Comparison of ENCODE assay signal across 20 cellular contexts in genomic region chr22:33487041-33487716, GRCh38.
"Had no signal": no experiment of that assay in that cellular context is flagged by ENCODE, and none has a peak within 500 bp of the region (broad histone marks: within the 10 kb centered on the region; RNA-seq: fewer than 3 reads in every experiment).

No MANE protein-coding gene starts in this region.

- H3K27me3 ChIP-seq: dorsolateral prefrontal cortex, esophagus muscularis mucosa, foreskin keratinocyte, gastroesophageal sphincter, heart right ventricle had no signal

- ATAC-seq: foreskin keratinocyte, gastroesophageal sphincter, heart right ventricle, left colon, left ventricle myocardium superior had no signal

- H3K27ac ChIP-seq: coronary artery, dorsolateral prefrontal cortex, esophagus muscularis mucosa, foreskin keratinocyte, gastroesophageal sphincter, heart right ventricle, lower lobe of right lung had no signal

- DNase-seq: dermis blood vessel endothelial cell; dorsolateral prefrontal cortex; effector CD4-positive, alpha-beta T cell; effector memory CD4-positive, alpha-beta T cell; foreskin keratinocyte; glutamatergic neuron; head of caudate nucleus; heart right ventricle; hippocampal formation; kidney; kidney glomerular epithelial cell; left colon; left ventricle myocardium superior; lower lobe of right lung; mammary epithelial cell; mesendoderm; midbrain had no signal

- H3K36me3 ChIP-seq: esophagus muscularis mucosa, gastroesophageal sphincter, heart right ventricle, lower lobe of right lung had no signal

- H3K4me3 ChIP-seq: coronary artery, dorsolateral prefrontal cortex, esophagus muscularis mucosa, gastroesophageal sphincter, heart right ventricle, lower lobe of right lung had no signal

- H3K4me1 ChIP-seq: foreskin keratinocyte, gastroesophageal sphincter, lower lobe of right lung had no signal

- H3K9me3 ChIP-seq: esophagus muscularis mucosa, gastroesophageal sphincter, heart right ventricle, lower lobe of right lung had no signal
